1 cellular context compared by ENCODE assay signal in the genomic region with DNA sequence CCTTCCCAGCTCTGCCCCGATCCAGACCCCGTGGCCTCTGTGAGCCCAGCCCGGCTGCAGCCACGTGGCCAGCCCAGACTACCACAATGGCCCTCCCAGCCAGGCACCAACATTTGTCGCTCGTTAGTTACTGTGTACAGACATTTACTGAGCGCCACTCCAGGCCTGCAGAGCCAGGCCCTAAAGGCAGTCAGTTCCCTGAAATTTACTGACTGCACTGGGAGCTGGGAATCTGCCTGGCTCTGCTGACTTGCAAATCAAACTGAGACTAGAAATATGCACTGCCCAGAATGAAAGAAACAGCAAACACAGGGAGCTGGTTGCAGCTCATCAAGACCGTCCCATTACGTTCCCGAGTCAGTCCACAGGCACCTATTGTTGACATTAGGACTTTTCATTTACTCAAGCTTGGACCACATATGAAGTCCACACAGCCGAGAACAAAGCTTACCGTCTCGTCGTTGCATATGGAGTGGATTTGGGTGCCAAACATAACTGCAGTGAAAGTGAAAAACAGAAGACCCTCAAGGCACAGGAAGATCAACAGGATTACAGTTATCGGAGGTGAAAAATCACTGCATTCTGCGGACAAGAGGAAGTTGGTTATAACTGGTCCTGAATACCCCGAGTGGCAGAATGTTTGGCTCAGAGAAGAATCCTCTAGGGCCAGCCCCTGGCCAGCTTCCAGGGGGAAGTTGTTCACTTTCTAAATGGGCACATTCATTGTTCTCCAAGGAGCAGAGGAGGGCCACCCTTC.
TF ChIP-seq lines count a peak whose summit lies in the region.

No MANE protein-coding gene starts in this region.

TF ChIP-seq in HepG2, 621 proteins besides CTCF, POLR2A, EP300 and RAD21 (continued from another document and continues in another):
- TF ChIP-seq ZNF318 (CRISPR knock-in tag; IDR thresholded peaks at IDR 0.05) (no peak), TBL1XR1 (IDR thresholded peaks at IDR 0.05; ENCODE audit: borderline replicate concordance, low read length, partially characterized antibody) (no peak), SSRP1 (CRISPR knock-in tag; IDR thresholded peaks at IDR 0.05) (no peak), AHR (CRISPR knock-in tag; IDR thresholded peaks at IDR 0.05) (no peak), KLF13 (CRISPR knock-in tag; IDR thresholded peaks at IDR 0.05) (no peak), HMG20A (CRISPR knock-in tag; IDR thresholded peaks at IDR 0.05; ENCODE audit: borderline replicate concordance) (peak; percentile 76; the same call in 1 of the 2 replicates), ZNF562 (CRISPR knock-in tag; IDR thresholded peaks at IDR 0.05; ENCODE audit: borderline replicate concordance) (no peak), ZNF264 (CRISPR knock-in tag; IDR thresholded peaks at IDR 0.05) (peak; percentile 88), ZNF296 (CRISPR knock-in tag; conservative IDR thresholded peaks at IDR 0.05) (no peak), ZHX2 (IDR thresholded peaks at IDR 0.05; ENCODE audit: low read depth) (no peak; the same call in 1 of the 2 replicates), ZHX2 (CRISPR knock-in tag; IDR thresholded peaks at IDR 0.05; ENCODE audit: borderline replicate concordance) (no peak), ZFP91 (CRISPR knock-in tag; IDR thresholded peaks at IDR 0.05; ENCODE audit: borderline replicate concordance) (peak; percentile 39; the same call in 1 of the 2 replicates), MXD1 (CRISPR knock-in tag; IDR thresholded peaks at IDR 0.05) (peak; percentile 47; the same call in 1 of the 2 replicates), MED13 (CRISPR knock-in tag; IDR thresholded peaks at IDR 0.05) (no peak), SOX13 (IDR thresholded peaks at IDR 0.05) (peak; percentile 48; the same call in 1 of the 2 replicates), SOX13 (CRISPR knock-in tag; conservative IDR thresholded peaks at IDR 0.05 in 1 of 2, IDR thresholded peaks at IDR 0.05 in 1 of 2) (peak in 1 of 2 experiments; percentile 82; a peak in 2 of 4 replicates), NR2F1 (CRISPR knock-in tag; IDR thresholded peaks at IDR 0.05) (no peak), ZNF260 (CRISPR knock-in tag; IDR thresholded peaks at IDR 0.05; ENCODE audit: borderline replicate concordance, low read depth) (no peak), YEATS2 (CRISPR knock-in tag; IDR thresholded peaks at IDR 0.05; ENCODE audit: borderline replicate concordance) (no peak; the same call in 1 of the 2 replicates), ZNF503 (CRISPR knock-in tag; IDR thresholded peaks at IDR 0.05) (peak; percentile 69), POLR2AphosphoS2 (IDR thresholded peaks at IDR 0.05; ENCODE audit: low read depth, low read length) (no peak), HNF4G (IDR thresholded peaks at IDR 0.05; ENCODE audit: borderline replicate concordance, low read depth, low read length) (no peak), HNF4G (CRISPR knock-in tag; IDR thresholded peaks at IDR 0.05; ENCODE audit: borderline replicate concordance, low read depth) (no peak)
- TF ChIP-seq, protein P1, sequence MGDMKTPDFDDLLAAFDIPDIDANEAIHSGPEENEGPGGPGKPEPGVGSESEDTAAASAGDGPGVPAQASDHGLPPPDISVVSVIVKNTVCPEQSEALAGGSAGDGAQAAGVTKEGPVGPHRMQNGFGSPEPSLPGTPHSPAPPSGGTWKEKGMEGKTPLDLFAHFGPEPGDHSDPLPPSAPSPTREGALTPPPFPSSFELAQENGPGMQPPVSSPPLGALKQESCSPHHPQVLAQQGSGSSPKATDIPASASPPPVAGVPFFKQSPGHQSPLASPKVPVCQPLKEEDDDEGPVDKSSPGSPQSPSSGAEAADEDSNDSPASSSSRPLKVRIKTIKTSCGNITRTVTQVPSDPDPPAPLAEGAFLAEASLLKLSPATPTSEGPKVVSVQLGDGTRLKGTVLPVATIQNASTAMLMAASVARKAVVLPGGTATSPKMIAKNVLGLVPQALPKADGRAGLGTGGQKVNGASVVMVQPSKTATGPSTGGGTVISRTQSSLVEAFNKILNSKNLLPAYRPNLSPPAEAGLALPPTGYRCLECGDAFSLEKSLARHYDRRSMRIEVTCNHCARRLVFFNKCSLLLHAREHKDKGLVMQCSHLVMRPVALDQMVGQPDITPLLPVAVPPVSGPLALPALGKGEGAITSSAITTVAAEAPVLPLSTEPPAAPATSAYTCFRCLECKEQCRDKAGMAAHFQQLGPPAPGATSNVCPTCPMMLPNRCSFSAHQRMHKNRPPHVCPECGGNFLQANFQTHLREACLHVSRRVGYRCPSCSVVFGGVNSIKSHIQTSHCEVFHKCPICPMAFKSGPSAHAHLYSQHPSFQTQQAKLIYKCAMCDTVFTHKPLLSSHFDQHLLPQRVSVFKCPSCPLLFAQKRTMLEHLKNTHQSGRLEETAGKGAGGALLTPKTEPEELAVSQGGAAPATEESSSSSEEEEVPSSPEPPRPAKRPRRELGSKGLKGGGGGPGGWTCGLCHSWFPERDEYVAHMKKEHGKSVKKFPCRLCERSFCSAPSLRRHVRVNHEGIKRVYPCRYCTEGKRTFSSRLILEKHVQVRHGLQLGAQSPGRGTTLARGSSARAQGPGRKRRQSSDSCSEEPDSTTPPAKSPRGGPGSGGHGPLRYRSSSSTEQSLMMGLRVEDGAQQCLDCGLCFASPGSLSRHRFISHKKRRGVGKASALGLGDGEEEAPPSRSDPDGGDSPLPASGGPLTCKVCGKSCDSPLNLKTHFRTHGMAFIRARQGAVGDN (CRISPR knock-in tag; IDR thresholded peaks at IDR 0.05): peak; percentile 96
- TF ChIP-seq, protein P2, sequence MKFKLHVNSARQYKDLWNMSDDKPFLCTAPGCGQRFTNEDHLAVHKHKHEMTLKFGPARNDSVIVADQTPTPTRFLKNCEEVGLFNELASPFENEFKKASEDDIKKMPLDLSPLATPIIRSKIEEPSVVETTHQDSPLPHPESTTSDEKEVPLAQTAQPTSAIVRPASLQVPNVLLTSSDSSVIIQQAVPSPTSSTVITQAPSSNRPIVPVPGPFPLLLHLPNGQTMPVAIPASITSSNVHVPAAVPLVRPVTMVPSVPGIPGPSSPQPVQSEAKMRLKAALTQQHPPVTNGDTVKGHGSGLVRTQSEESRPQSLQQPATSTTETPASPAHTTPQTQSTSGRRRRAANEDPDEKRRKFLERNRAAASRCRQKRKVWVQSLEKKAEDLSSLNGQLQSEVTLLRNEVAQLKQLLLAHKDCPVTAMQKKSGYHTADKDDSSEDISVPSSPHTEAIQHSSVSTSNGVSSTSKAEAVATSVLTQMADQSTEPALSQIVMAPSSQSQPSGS (CRISPR knock-in tag; IDR thresholded peaks at IDR 0.05): no peak
